In the genomic region with DNA sequence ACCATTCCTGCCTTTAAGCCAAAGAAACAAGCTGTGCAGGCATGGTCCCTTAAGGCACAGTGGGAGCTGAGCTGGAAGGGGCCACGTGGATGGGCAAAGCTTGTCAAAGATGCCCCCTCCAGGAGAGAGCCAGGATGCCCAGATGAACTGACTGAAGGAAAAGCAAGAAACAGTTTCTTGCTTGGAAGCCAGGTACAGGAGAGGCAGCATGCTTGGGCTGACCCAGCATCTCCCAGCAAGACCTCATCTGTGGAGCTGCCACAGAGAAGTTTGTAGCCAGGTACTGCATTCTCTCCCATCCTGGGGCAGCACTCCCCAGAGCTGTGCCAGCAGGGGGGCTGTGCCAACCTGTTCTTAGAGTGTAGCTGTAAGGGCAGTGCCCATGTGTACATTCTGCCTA, we compare ENCODE assay signal across 7 cellular contexts. TPM values are rescaled to one million over a fixed set of nuclear protein-coding genes. Genes with fewer than 3 reads are reported as not detected.
DNase-seq lines count a peak whose midpoint lies in the region; ATAC-seq lines count a peak whose summit lies in the region.

No MANE protein-coding gene starts in this region.

- no peak for DNase-seq in activated CD4-positive, alpha-beta memory T cell treated with anti-CD3 and anti-CD28 coated beads, Interleukin-2, amount 10 ng/mL, durations not matched to agents 7 days and 5 days
- no peak for DNase-seq in stimulated activated effector memory CD8-positive, alpha-beta T cell treated with anti-CD3 and anti-CD28 coated beads, Interleukin-12 subunit alpha, Interleukin-12 subunit beta, amount 100 ng/mL, for 72 hours (ENCODE audit: low spot score in 2 of 2)
- no peak for DNase-seq in cerebellum (ENCODE audit: low spot score)
- DNase-seq in SHP77 treated with DMSO at 0.1 percent for 48 hours (lab: John Stamatoyannopoulos, UW), result no peak
- DNase-seq in foreskin melanocyte, result no peak

- no peaks in the 10 kb centered on the region for H3K9me3 ChIP-seq in HUES48 (ENCODE audit: control insufficient read depth, insufficient read depth, low read length)
- H3K9me3 ChIP-seq in iPS-18c (ENCODE audit: control insufficient read depth, insufficient read depth, low read length), result peaks cover 2% of the 10 kb centered on the region

- peaks cover 10% of the 10 kb centered on the region for H3K27me3 Mint-ChIP-seq in activated CD4-positive, alpha-beta memory T cell treated with anti-CD3 and anti-CD28 coated beads, Interleukin-2, amount 10 ng/mL, durations not matched to agents 7 days and 5 days

- peaks cover 21% of the 10 kb centered on the region for H3K4me1 ChIP-seq in HUES48 (ENCODE audit: control insufficient read depth, insufficient read depth, low read length)

- H3K27ac ChIP-seq in HUES48 (ENCODE audit: low read depth, low read length), result peak overlapping the region; percentile 98

- POLR2A ChIA-PET in activated CD4-positive, alpha-beta memory T cell treated with anti-CD3 and anti-CD28 coated beads, Interleukin-2, amount 10 ng/mL, durations not matched to agents 7 days and 5 days (lab: Charles Lee), result interaction anchor here (1.0 to 4.0 kb wide), 3 partner anchors 38 to 525 kb away, joined by 3 to 21 read pairs (median 4); a partner anchor contains a TSS

- H3K36me3 ChIP-seq in HUES48 (ENCODE audit: control insufficient read depth, insufficient read depth, low read length), result peaks cover 26% of the 10 kb centered on the region

- H3K27me3 ChIP-seq in HUES48 (ENCODE audit: control insufficient read depth, insufficient read depth, low read length), result peaks cover 2% of the 10 kb centered on the region

- ATAC-seq in stimulated activated effector memory CD8-positive, alpha-beta T cell treated with anti-CD3 and anti-CD28 coated beads, Interleukin-12 subunit alpha, Interleukin-12 subunit beta, amount 100 ng/mL, for 72 hours, result no peak

- H3K27ac Mint-ChIP-seq in activated CD4-positive, alpha-beta memory T cell treated with anti-CD3 and anti-CD28 coated beads, Interleukin-2, amount 10 ng/mL, durations not matched to agents 7 days and 5 days, result peak overlapping the region; percentile 98
- H3K27ac Mint-ChIP-seq in stimulated activated effector memory CD8-positive, alpha-beta T cell treated with anti-CD3 and anti-CD28 coated beads, Interleukin-12 subunit alpha, Interleukin-12 subunit beta, amount 100 ng/mL, for 72 hours, result no peak overlapping the region

- H3K4me3 Mint-ChIP-seq in activated CD4-positive, alpha-beta memory T cell treated with anti-CD3 and anti-CD28 coated beads, Interleukin-2, amount 10 ng/mL, durations not matched to agents 7 days and 5 days, result peak overlapping the region; percentile 97
- H3K4me3 Mint-ChIP-seq in stimulated activated effector memory CD8-positive, alpha-beta T cell treated with anti-CD3 and anti-CD28 coated beads, Interleukin-12 subunit alpha, Interleukin-12 subunit beta, amount 100 ng/mL, for 72 hours, result peak overlapping the region; percentile 98

- CTCF ChIA-PET in activated CD4-positive, alpha-beta memory T cell treated with anti-CD3 and anti-CD28 coated beads, Interleukin-2, amount 10 ng/mL, durations not matched to agents 7 days and 5 days (lab: Charles Lee), result interaction anchor here (0.8 to 5.6 kb wide), 7 partner anchors 35 to 862 kb away, joined by 3 to 28 read pairs (median 3); a partner anchor contains a TSS

- peak overlapping the region; percentile 73; the same call in 1 of the 2 replicates for H3K4me3 ChIP-seq in HUES48 (ENCODE audit: low read depth, low read length)
- peak overlapping the region; percentile 95; the same call in 1 of the 2 replicates for H3K4me3 ChIP-seq in iPS-18c (ENCODE audit: insufficient read depth, low read depth, low read length)

- H3K9ac ChIP-seq in HUES48 (ENCODE audit: low read depth, low read length), result no peak overlapping the region

- H3K36me3 Mint-ChIP-seq in activated CD4-positive, alpha-beta memory T cell treated with anti-CD3 and anti-CD28 coated beads, Interleukin-2, amount 10 ng/mL, durations not matched to agents 7 days and 5 days (ENCODE audit: low read depth), result peaks cover 36% of the 10 kb centered on the region
- H3K36me3 Mint-ChIP-seq in stimulated activated effector memory CD8-positive, alpha-beta T cell treated with anti-CD3 and anti-CD28 coated beads, Interleukin-12 subunit alpha, Interleukin-12 subunit beta, amount 100 ng/mL, for 72 hours, result peaks cover 53% of the 10 kb centered on the region

- H3K4me1 Mint-ChIP-seq in activated CD4-positive, alpha-beta memory T cell treated with anti-CD3 and anti-CD28 coated beads, Interleukin-2, amount 10 ng/mL, durations not matched to agents 7 days and 5 days, result peaks cover 42% of the 10 kb centered on the region
- H3K4me1 Mint-ChIP-seq in stimulated activated effector memory CD8-positive, alpha-beta T cell treated with anti-CD3 and anti-CD28 coated beads, Interleukin-12 subunit alpha, Interleukin-12 subunit beta, amount 100 ng/mL, for 72 hours, result peaks cover 50% of the 10 kb centered on the region

- H3K9me3 Mint-ChIP-seq in activated CD4-positive, alpha-beta memory T cell treated with anti-CD3 and anti-CD28 coated beads, Interleukin-2, amount 10 ng/mL, durations not matched to agents 7 days and 5 days, result no peaks in the 10 kb centered on the region
- no peaks in the 10 kb centered on the region for H3K9me3 Mint-ChIP-seq in stimulated activated effector memory CD8-positive, alpha-beta T cell treated with anti-CD3 and anti-CD28 coated beads, Interleukin-12 subunit alpha, Interleukin-12 subunit beta, amount 100 ng/mL, for 72 hours

RNA-seq across cellular contexts. Expression of a gene that starts 1.3 kb away (rescaled TPM):
- 10 to 100 TPM; 50.4 to 52.6 TPM for total RNA-seq in activated CD4-positive, alpha-beta memory T cell treated with anti-CD3 and anti-CD28 coated beads, Interleukin-2, amount 10 ng/mL, durations not matched to agents 7 days and 5 days
- 4.6 TPM for total RNA-seq in cerebellum

RNA-seq across cellular contexts. Expression of a gene that starts 6.0 kb away (rescaled TPM):
- total RNA-seq in activated CD4-positive, alpha-beta memory T cell treated with anti-CD3 and anti-CD28 coated beads, Interleukin-2, amount 10 ng/mL, durations not matched to agents 7 days and 5 days, result 10 to 100 TPM; 80.2 to 80.6 TPM
- total RNA-seq in cerebellum, result 7.2 TPM

RNA-seq across cellular contexts. Expression of a gene that starts 6.6 kb away (rescaled TPM):
- not detected for total RNA-seq in activated CD4-positive, alpha-beta memory T cell treated with anti-CD3 and anti-CD28 coated beads, Interleukin-2, amount 10 ng/mL, durations not matched to agents 7 days and 5 days
- total RNA-seq in cerebellum, result 6.9 TPM

RNA-seq across cellular contexts. Expression of a gene that starts 38.8 kb away (rescaled TPM):
- total RNA-seq in activated CD4-positive, alpha-beta memory T cell treated with anti-CD3 and anti-CD28 coated beads, Interleukin-2, amount 10 ng/mL, durations not matched to agents 7 days and 5 days, result 100 to 1,000 TPM; 203 to 224 TPM
- 32.4 TPM for total RNA-seq in cerebellum

RNA-seq across cellular contexts. Expression of a gene that starts 39.3 kb away (rescaled TPM):
- total RNA-seq in activated CD4-positive, alpha-beta memory T cell treated with anti-CD3 and anti-CD28 coated beads, Interleukin-2, amount 10 ng/mL, durations not matched to agents 7 days and 5 days, result 10 to 100 TPM; 17.8 to 18.3 TPM
- total RNA-seq in cerebellum, result 16.7 TPM
